2 cellular contexts compared by ENCODE assay signal in the genomic region with DNA sequence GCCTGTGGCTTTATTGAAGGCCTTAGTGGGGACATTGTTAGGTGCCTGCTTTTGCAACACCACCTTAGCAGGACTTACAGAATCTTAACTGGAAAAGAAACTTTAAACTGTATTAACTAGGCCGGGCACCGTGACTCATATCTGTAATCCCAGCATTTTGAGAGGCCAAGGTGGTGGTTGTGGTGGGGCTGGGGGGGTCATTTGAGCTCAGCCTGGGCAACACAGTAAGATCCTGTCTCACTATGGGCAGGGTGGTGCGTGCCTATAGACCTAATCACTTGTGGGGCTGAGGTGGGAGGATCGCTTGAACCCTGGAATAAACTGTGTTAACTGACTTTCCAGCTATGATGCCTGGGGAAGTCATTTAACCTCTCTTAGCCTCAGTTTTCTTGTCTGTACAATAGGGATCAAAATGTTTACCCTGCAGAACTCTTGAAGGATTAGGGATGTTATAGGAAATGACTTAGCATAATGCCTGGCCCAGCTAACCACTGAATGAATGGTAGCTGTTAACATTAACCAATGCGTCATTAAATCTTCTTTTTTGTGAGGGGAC.
TF ChIP-seq lines count a peak whose summit lies in the region.

No MANE protein-coding gene starts in this region.

TF ChIP-seq in IMR-90, 13 proteins besides CTCF, POLR2A, EP300 and RAD21:
- TF ChIP-seq FOS (IDR thresholded peaks at IDR 0.05; ENCODE audit: low read depth, low read length), result peak; percentile 17; the same call in 1 of the 2 replicates
- no peak for TF ChIP-seq MXI1 (IDR thresholded peaks at IDR 0.05; ENCODE audit: borderline replicate concordance, low read depth, low read length)
- no peak for TF ChIP-seq CEBPB (IDR thresholded peaks at IDR 0.05; ENCODE audit: low read depth, low read length)
- TF ChIP-seq MAZ (IDR thresholded peaks at IDR 0.05; ENCODE audit: borderline replicate concordance, low read depth, low read length), result no peak
- TF ChIP-seq RFX5 (IDR thresholded peaks at IDR 0.05; ENCODE audit: low read depth, low read length), result no peak

TF ChIP-seq in GM12878, 131 proteins besides CTCF, POLR2A, EP300 and RAD21 (continues in another document):
- TF ChIP-seq ZNF207 (IDR thresholded peaks at IDR 0.05; ENCODE audit: borderline replicate concordance) (0 out of 2 replicates have a peak, but pooled peaks have one; percentile 21), NRF1 (conservative IDR thresholded peaks at IDR 0.05; ENCODE audit: low read depth, low read length) (no peak), E2F8 (IDR thresholded peaks at IDR 0.05; ENCODE audit: low read depth, partially characterized antibody) (no peak), HDGF (IDR thresholded peaks at IDR 0.05) (no peak), GATAD2B (conservative IDR thresholded peaks at IDR 0.05; ENCODE audit: low read depth) (no peak), RELA (IDR thresholded peaks at IDR 0.05; ENCODE audit: borderline replicate concordance, partially characterized antibody) (no peak), SRF (IDR thresholded peaks at IDR 0.05; ENCODE audit: low read depth in 2 of 2, low read length in 2 of 2) (0 out of 4 replicates have a peak, but pooled peaks of 1 of the 2 experiments have one; percentile 15), CEBPB (IDR thresholded peaks at IDR 0.05; ENCODE audit: borderline replicate concordance in 1 of 2, low read depth in 2 of 2, low read length in 2 of 2) (no peak), RBBP5 (conservative IDR thresholded peaks at IDR 0.05) (no peak), TCF3 (IDR thresholded peaks at IDR 0.05; ENCODE audit: borderline replicate concordance, insufficient read depth, low read depth, low read length) (0 out of 2 replicates have a peak, but pooled peaks have one; percentile 41), BRCA1 (IDR thresholded peaks at IDR 0.05; ENCODE audit: low read depth, low read length) (no peak), MYB (IDR thresholded peaks at IDR 0.05; ENCODE audit: borderline replicate concordance, low read depth, low read length) (no peak), RCOR1 (conservative IDR thresholded peaks at IDR 0.05; ENCODE audit: low read depth, low read length) (no peak), CHD2 (IDR thresholded peaks at IDR 0.05; ENCODE audit: borderline replicate concordance, low read depth, low read length) (no peak), CREB1 (IDR thresholded peaks at IDR 0.05; ENCODE audit: low read depth) (no peak), YY1 (IDR thresholded peaks at IDR 0.05; ENCODE audit: low read depth, low read length) (0 out of 2 replicates have a peak, but pooled peaks have one; percentile 46), RAD51 (IDR thresholded peaks at IDR 0.05) (no peak), EGR1 (IDR thresholded peaks at IDR 0.05; ENCODE audit: borderline replicate concordance in 1 of 2, low read depth in 2 of 2, low read length in 2 of 2) (0 out of 3 replicates have a peak, but pooled peaks of 1 of the 2 experiments have one; percentile 27), SIN3A (IDR thresholded peaks at IDR 0.05; ENCODE audit: low read depth, low read length) (no peak), NR2F1 (conservative IDR thresholded peaks at IDR 0.05) (peak; percentile 94), PKNOX1 (IDR thresholded peaks at IDR 0.05) (no peak), BHLHE40 (IDR thresholded peaks at IDR 0.05; ENCODE audit: borderline replicate concordance in 1 of 2, low read depth in 2 of 2, low read length in 1 of 2) (peak in 1 of 2 experiments; percentile 38; a peak in 1 of 4 replicates), KAT2A (conservative IDR thresholded peaks at IDR 0.05; ENCODE audit: control insufficient read depth, low read depth, low read length) (no peak), ZSCAN29 (IDR thresholded peaks at IDR 0.05) (peak; percentile 61; the same call in 1 of the 2 replicates), E4F1 (IDR thresholded peaks at IDR 0.05; ENCODE audit: borderline replicate concordance, partially characterized antibody) (no peak), HDAC6 (IDR thresholded peaks at IDR 0.05; ENCODE audit: unreplicated experiment) (no peak), IKZF1 (conservative IDR thresholded peaks at IDR 0.05) (peak; percentile 87), MEF2A (IDR thresholded peaks at IDR 0.05; ENCODE audit: insufficient read depth, low read depth, low read length) (peak; percentile 55; the same call in 1 of the 2 replicates), PAX5 (IDR thresholded peaks at IDR 0.05; ENCODE audit: borderline replicate concordance, low read depth, low read length) (no peak), TCF7 (IDR thresholded peaks at IDR 0.05; ENCODE audit: borderline replicate concordance) (no peak), NFYA (IDR thresholded peaks at IDR 0.05; ENCODE audit: borderline replicate concordance, low read depth, low read length) (no peak), HSF1 (IDR thresholded peaks at IDR 0.05; ENCODE audit: low read depth, low read length) (no peak), STAT3 (IDR thresholded peaks at IDR 0.05; ENCODE audit: low read depth, low read length) (no peak), BCL11A (IDR thresholded peaks at IDR 0.05; ENCODE audit: low read depth, low read length) (peak; percentile 73), SUPT20H (IDR thresholded peaks at IDR 0.05; ENCODE audit: borderline replicate concordance, control insufficient read depth, low read depth, low read length) (no peak), ZNF217 (IDR thresholded peaks at IDR 0.05) (peak; percentile 92), ZNF384 (IDR thresholded peaks at IDR 0.05; ENCODE audit: borderline replicate concordance, low read depth, low read length) (no peak), RB1 (IDR thresholded peaks at IDR 0.05; ENCODE audit: borderline replicate concordance) (no peak)
- TF ChIP-seq, protein P1, sequence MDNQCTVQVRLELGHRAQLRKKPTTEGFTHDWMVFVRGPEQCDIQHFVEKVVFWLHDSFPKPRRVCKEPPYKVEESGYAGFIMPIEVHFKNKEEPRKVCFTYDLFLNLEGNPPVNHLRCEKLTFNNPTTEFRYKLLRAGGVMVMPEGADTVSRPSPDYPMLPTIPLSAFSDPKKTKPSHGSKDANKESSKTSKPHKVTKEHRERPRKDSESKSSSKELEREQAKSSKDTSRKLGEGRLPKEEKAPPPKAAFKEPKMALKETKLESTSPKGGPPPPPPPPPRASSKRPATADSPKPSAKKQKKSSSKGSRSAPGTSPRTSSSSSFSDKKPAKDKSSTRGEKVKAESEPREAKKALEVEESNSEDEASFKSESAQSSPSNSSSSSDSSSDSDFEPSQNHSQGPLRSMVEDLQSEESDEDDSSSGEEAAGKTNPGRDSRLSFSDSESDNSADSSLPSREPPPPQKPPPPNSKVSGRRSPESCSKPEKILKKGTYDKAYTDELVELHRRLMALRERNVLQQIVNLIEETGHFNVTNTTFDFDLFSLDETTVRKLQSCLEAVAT (IDR thresholded peaks at IDR 0.05), result no peak
- TF ChIP-seq, protein P2, sequence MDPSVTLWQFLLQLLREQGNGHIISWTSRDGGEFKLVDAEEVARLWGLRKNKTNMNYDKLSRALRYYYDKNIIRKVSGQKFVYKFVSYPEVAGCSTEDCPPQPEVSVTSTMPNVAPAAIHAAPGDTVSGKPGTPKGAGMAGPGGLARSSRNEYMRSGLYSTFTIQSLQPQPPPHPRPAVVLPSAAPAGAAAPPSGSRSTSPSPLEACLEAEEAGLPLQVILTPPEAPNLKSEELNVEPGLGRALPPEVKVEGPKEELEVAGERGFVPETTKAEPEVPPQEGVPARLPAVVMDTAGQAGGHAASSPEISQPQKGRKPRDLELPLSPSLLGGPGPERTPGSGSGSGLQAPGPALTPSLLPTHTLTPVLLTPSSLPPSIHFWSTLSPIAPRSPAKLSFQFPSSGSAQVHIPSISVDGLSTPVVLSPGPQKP (IDR thresholded peaks at IDR 0.05; ENCODE audit: low read depth, low read length), result no peak
- TF ChIP-seq, protein P3, sequence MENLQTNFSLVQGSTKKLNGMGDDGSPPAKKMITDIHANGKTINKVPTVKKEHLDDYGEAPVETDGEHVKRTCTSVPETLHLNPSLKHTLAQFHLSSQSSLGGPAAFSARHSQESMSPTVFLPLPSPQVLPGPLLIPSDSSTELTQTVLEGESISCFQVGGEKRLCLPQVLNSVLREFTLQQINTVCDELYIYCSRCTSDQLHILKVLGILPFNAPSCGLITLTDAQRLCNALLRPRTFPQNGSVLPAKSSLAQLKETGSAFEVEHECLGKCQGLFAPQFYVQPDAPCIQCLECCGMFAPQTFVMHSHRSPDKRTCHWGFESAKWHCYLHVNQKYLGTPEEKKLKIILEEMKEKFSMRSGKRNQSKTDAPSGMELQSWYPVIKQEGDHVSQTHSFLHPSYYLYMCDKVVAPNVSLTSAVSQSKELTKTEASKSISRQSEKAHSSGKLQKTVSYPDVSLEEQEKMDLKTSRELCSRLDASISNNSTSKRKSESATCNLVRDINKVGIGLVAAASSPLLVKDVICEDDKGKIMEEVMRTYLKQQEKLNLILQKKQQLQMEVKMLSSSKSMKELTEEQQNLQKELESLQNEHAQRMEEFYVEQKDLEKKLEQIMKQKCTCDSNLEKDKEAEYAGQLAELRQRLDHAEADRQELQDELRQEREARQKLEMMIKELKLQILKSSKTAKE (IDR thresholded peaks at IDR 0.05; ENCODE audit: low read depth, poor library complexity, severe bottlenecking), result peak; percentile 60
- TF ChIP-seq, protein P4, sequence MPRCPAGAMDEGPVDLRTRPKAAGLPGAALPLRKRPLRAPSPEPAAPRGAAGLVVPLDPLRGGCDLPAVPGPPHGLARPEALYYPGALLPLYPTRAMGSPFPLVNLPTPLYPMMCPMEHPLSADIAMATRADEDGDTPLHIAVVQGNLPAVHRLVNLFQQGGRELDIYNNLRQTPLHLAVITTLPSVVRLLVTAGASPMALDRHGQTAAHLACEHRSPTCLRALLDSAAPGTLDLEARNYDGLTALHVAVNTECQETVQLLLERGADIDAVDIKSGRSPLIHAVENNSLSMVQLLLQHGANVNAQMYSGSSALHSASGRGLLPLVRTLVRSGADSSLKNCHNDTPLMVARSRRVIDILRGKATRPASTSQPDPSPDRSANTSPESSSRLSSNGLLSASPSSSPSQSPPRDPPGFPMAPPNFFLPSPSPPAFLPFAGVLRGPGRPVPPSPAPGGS (IDR thresholded peaks at IDR 0.05; ENCODE audit: borderline replicate concordance, insufficient read depth, low read depth, low read length, poor library complexity, severe bottlenecking), result peak; percentile 37
